Comparison of ENCODE assay signal across 13 cellular contexts in genomic region chr22:49783926-49784629, GRCh38.
"Had no signal": no experiment of that assay in that cellular context is flagged by ENCODE, and none has a peak within 500 bp of the region (broad histone marks: within the 10 kb centered on the region; RNA-seq: fewer than 3 reads in every experiment).

No MANE protein-coding gene starts in this region.

- H3K4me3 Mint-ChIP-seq: activated CD4-positive, alpha-beta T cell treated with anti-CD3 and anti-CD28 coated beads, Interleukin-2, amount 10 ng/mL, durations not matched to agents 24 days and 14 days; memory B cell; stimulated activated memory B cell treated with anti-CD40 and anti-IgM and Interleukin-4, amounts not matched to agents 10 μg/mL and 1 μg/mL and 100 μg/mL, for 72 hours had no signal

- FAIRE-seq: endometrium, pancreas had no signal

- H3K9me3 Mint-ChIP-seq: activated CD4-positive, alpha-beta T cell treated with anti-CD3 and anti-CD28 coated beads, Interleukin-2, amount 10 ng/mL, durations not matched to agents 24 days and 14 days; activated T-helper 2 cell treated with anti-CD3 and anti-CD28 coated beads, Interferon-gamma antibody, Interleukin-2, Interleukin-4, amounts not matched to agents 10 μg/mL and 5 μg/mL and 100 μg/mL, durations not matched to agents 14 hours and 24 hours and 36 hours; memory B cell; neural crest cell; stimulated activated memory B cell treated with anti-CD40 and anti-IgM and Interleukin-4, amounts not matched to agents 10 μg/mL and 1 μg/mL and 100 μg/mL, for 72 hours had no signal

- H3K9me3 ChIP-seq: body of pancreas, esophagus muscularis mucosa, pancreas, transverse colon had no signal

- H3K27me3 ChIP-seq: body of pancreas, esophagus muscularis mucosa, pancreas, transverse colon had no signal

- H3K27ac Mint-ChIP-seq: activated CD4-positive, alpha-beta T cell treated with anti-CD3 and anti-CD28 coated beads, Interleukin-2, amount 10 ng/mL, durations not matched to agents 24 days and 14 days; activated T-helper 2 cell treated with anti-CD3 and anti-CD28 coated beads, Interferon-gamma antibody, Interleukin-2, Interleukin-4, amounts not matched to agents 10 μg/mL and 5 μg/mL and 100 μg/mL, durations not matched to agents 14 hours and 24 hours and 36 hours; memory B cell; stimulated activated memory B cell treated with anti-CD40 and anti-IgM and Interleukin-4, amounts not matched to agents 10 μg/mL and 1 μg/mL and 100 μg/mL, for 72 hours had no signal

- H3K27ac ChIP-seq: body of pancreas, esophagus muscularis mucosa, pancreas, transverse colon had no signal

- H3K4me2 ChIP-seq: smooth muscle cell had no signal

- DNase-seq: activated CD4-positive, alpha-beta T cell treated with anti-CD3 and anti-CD28 coated beads, Interleukin-2, amount 10 ng/mL, durations not matched to agents 24 days and 14 days; activated naive CD4-positive, alpha-beta T cell treated with anti-CD3 and anti-CD28 coated beads, Interleukin-2, amount 50 U/mL, for 16 hours; body of pancreas; transverse colon had no signal

- H3K4me1 ChIP-seq: pancreas had no signal

- H3K27me3 Mint-ChIP-seq: activated CD4-positive, alpha-beta T cell treated with anti-CD3 and anti-CD28 coated beads, Interleukin-2, amount 10 ng/mL, durations not matched to agents 24 days and 14 days; memory B cell; stimulated activated memory B cell treated with anti-CD40 and anti-IgM and Interleukin-4, amounts not matched to agents 10 μg/mL and 1 μg/mL and 100 μg/mL, for 72 hours had no signal

- H3K4me3 ChIP-seq: body of pancreas, esophagus muscularis mucosa, pancreas, smooth muscle cell, transverse colon had no signal

- ATAC-seq: body of pancreas; pancreas; SK-N-SH treated with all-trans-retinoic acid at 6 μM for 48 hours; stimulated activated memory B cell treated with anti-CD40 and anti-IgM and Interleukin-4, amounts not matched to agents 10 μg/mL and 1 μg/mL and 100 μg/mL, for 72 hours had no signal
